Comparison of ENCODE assay signal across 8 cellular contexts in the genomic region with DNA sequence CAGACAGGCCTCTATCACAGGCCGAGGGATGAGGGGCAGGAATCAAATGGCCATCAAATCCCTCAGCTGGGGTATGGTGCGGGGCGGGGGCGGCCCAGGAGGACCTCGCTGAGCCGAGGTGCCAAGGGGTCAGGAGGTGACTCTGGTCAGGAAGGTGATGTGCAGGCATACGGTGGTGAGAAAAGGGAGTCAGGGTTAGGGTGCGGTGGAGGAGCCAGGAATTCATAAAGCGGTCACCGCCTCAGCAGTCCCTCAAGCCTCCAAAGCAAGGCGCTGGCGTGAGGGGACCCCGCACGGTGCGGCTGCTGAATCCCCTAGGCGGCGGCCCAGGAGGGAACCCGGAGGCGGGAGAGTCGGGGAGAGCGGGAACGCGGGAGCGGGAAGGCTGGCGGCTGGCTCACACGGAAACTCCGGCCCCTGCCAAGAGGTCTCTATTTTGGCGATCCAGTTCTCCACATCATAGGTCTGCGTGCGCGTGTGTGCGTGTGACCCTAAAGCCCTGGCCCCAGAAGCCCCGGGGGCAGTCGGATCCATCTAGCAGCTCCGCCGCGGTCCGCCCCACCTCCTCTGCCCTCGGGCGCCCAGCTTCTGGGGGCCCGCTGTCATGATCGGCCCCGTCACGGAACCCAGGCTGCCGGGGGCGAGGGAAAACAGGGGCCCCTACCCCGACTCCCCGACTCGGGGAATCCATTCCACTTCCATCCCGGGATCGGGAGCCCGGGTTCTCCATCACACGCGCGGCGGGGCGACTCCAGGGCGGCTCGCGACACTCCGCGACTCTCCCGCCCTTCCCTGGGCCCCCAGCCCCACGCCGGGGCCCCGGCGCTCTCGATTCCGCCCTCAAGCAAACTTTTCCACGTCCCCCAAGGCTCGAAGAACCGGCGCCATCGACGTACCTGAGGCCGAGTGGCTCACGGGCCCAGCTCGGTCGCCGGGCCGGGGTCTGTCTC. TPM values are rescaled to one million over a fixed set of nuclear protein-coding genes. Genes with fewer than 3 reads are reported as not detected.
A peak's percentile ranks its signal among the peaks of the same experiment; 100 is the strongest.
DNase-seq lines count a peak whose midpoint lies in the region; ATAC-seq and TF ChIP-seq lines count a peak whose summit lies in the region.

No MANE protein-coding gene starts in this region.

- peak overlapping the region; percentile 67 to 69 for H3K4me3 ChIP-seq in foreskin fibroblast (ENCODE audit: low read depth in 1 of 2, low read length in 2 of 2)

- ATAC-seq in HG02852 (IDR thresholded peaks at IDR 0.05; ENCODE audit: unreplicated experiment) = peak; percentile 11

- TF ChIP-seq CTCF in VCaP (conservative IDR thresholded peaks at IDR 0.05) = no peak
- no peak for TF ChIP-seq CTCF in foreskin fibroblast (IDR thresholded peaks at IDR 0.05; ENCODE audit: low read depth, low read length)

- DNase-seq in ELF-1 (ENCODE audit: low read depth, low spot score) (peak; percentile 43), foreskin fibroblast (peak in 1 of 2 donors; percentile 67), retina (peak; percentile 58), NCI-H2196 treated with DMSO at 0.1 percent for 48 hours (lab: John Stamatoyannopoulos, UW; ENCODE audit: unreplicated experiment) (no peak), G401 (ENCODE audit: low spot score) (no peak)
- no peak for DNase-seq in stimulated activated CD4-positive, alpha-beta T cell treated with anti-CD3 and anti-CD28 coated beads, Interleukin-12 subunit alpha, Interleukin-12 subunit beta, amount 100 ng/mL, for 4 hours

- in situ Hi-C loops in G401 (cut with HindIII; ENCODE audit: low sequenced_read_pairs) = no loop called here

- H3K27ac ChIP-seq in VCaP = peak overlapping the region; percentile 34; the same call in 1 of the 2 replicates

RNA-seq across cellular contexts. Expression of a gene that starts 0.6 kb away (rescaled TPM):
- total RNA-seq in G401 (2014; rRNA removed; shearing (Covaris generic)) = 8.4 and 16.1 TPM in 2 replicates

RNA-seq across cellular contexts. Expression of a gene that starts 55.9 kb away (rescaled TPM):
- 51.6 and 95.5 TPM in 2 replicates for total RNA-seq in G401 (2014; rRNA removed; shearing (Covaris generic))

Comparison
In these comparisons a context has a peak if more than half of its experiments do, and no peak if none do; other contexts are left out.
1. DNase-seq: peak in ELF-1 (single experiment) and retina (single experiment); none in NCI-H2196 treated with DMSO at 0.1 percent for 48 hours (single experiment), stimulated activated CD4-positive, alpha-beta T cell treated with anti-CD3 and anti-CD28 coated beads, Interleukin-12 subunit alpha, Interleukin-12 subunit beta, amount 100 ng/mL, for 4 hours (single experiment) and G401 (single experiment).